ENCODE assay signal across 8 cellular contexts in genomic region chrX:69163936-69164741, GRCh38. TPM values are rescaled to one million over a fixed set of nuclear protein-coding genes. Genes with fewer than 3 reads are reported as not detected.
DNase-seq lines count a peak whose midpoint lies in the region; ATAC-seq and TF ChIP-seq lines count a peak whose summit lies in the region.

No MANE protein-coding gene starts in this region.

- CTCF ChIA-PET in A673 (lab: Charles Lee) = no interaction called here

- peaks cover 12% of the 10 kb centered on the region for H3K4me1 ChIP-seq in A673 (ENCODE audit: insufficient read depth, low read length, poor library complexity, severe bottlenecking)
- no peaks in the 10 kb centered on the region for H3K4me1 ChIP-seq in mesodermal cell (ENCODE audit: control insufficient read depth, insufficient read depth, low read length, poor library complexity, severe bottlenecking)

- intact Hi-C loops in A673 (cut with micrococcal nuclease; ENCODE audit: unreplicated experiment) = no loop called here

- H3K36me3 ChIP-seq in A673 (ENCODE audit: insufficient read depth, low read length, poor library complexity, severe bottlenecking) (no peaks in the 10 kb centered on the region), mesodermal cell (ENCODE audit: control insufficient read depth, insufficient read depth, low read length) (peaks cover 17% of the 10 kb centered on the region)

- no peak for ATAC-seq in GM19324 (IDR thresholded peaks at IDR 0.05; ENCODE audit: low FRiP score, unreplicated experiment)

- POLR2A ChIA-PET in A673 (lab: Charles Lee; ENCODE audit: low non-redundant PET) = no interaction called here

- DNase-seq in A673 (ENCODE audit: low spot score) (peak; percentile 41), GM19238 (ENCODE audit: insufficient read length, low spot score) (peak; percentile 47), NB4 (ENCODE audit: low read depth) (no peak)
- DNase-seq in activated CD4-positive, alpha-beta T cell treated with anti-CD3 and anti-CD28 coated beads, Interleukin-2, amount 50 U/mL, for 24 hours (ENCODE audit: low read depth in 1 of 2, low spot score in 1 of 2) = peak; percentile 1 to 19
- DNase-seq in effector CD4-positive, alpha-beta T cell = peak; percentile 22
- DNase-seq in stimulated activated CD8-positive, alpha-beta memory T cell treated with anti-CD3 and anti-CD28 coated beads, Interleukin-2, amount 100 ng/mL, for 1 hour (ENCODE audit: low read depth in 2 of 2) = peak; percentile 4 to 28

- H3K4me3 ChIP-seq in A673 (ENCODE audit: low read depth, low read length, poor library complexity, severe bottlenecking) (peak overlapping the region; percentile 75), NB4 (ENCODE audit: low read depth, low read length) (peak overlapping the region; percentile 59), mesodermal cell (ENCODE audit: extremely low read depth, insufficient read depth, low read length, poor library complexity, severe bottlenecking) (peak overlapping the region; percentile 63)

- H3K27me3 ChIP-seq in A673 (replicated peaks; ENCODE audit: insufficient read depth, low read depth, low read length, poor library complexity) = no peaks in the 10 kb centered on the region

- no peak overlapping the region for H3K27ac ChIP-seq in A673 (ENCODE audit: low read depth, low read length, poor library complexity, severe bottlenecking)
- no peak overlapping the region for H3K27ac ChIP-seq in mesodermal cell (ENCODE audit: low read depth, low read length, severe bottlenecking)

- no peaks in the 10 kb centered on the region for H3K9me3 ChIP-seq in A673 (ENCODE audit: low read depth, low read length, poor library complexity, severe bottlenecking)
- H3K9me3 ChIP-seq in mesodermal cell (ENCODE audit: control insufficient read depth, low read length) = no peaks in the 10 kb centered on the region

- no peak for TF ChIP-seq CTCF in A673 (conservative IDR thresholded peaks at IDR 0.05; ENCODE audit: low read depth, low read length)
- TF ChIP-seq CTCF in NB4 (IDR thresholded peaks at IDR 0.05; ENCODE audit: low read depth, low read length) = no peak

- BruUV-seq in A673 (replicated peaks; lab: Mats Ljungman, UMichigan) = no TSS peak

- no peak for TF ChIP-seq POLR2A in NB4 (IDR thresholded peaks at IDR 0.05; ENCODE audit: extremely low read depth, insufficient read length)

- 40 to 49% methylated on average over 8 to 14 of the region's 23 CpGs for WGBS in mesodermal cell (ENCODE audit: insufficient coverage in 2 of 2), 2 experiments

RNA-seq across cellular contexts. Expression of gene PJA1, which starts 1.1 kb away (rescaled TPM):
- 36.0 and 40.1 TPM in 2 replicates for total RNA-seq in A673 (2021)
- polyA plus RNA-seq in mesodermal cell (2013, experiment 1 of 2) = 40.2 TPM
- polyA plus RNA-seq in mesodermal cell (2013, experiment 2 of 2) = 46.6 TPM
